In genomic region chr5:170070556-170071412, GRCh38 we compare ENCODE assay signal across 9 cellular contexts. TPM values are rescaled to one million over a fixed set of nuclear protein-coding genes. Genes with fewer than 3 reads are reported as not detected.
DNase-seq lines count a peak whose midpoint lies in the region; ATAC-seq and TF ChIP-seq lines count a peak whose summit lies in the region.
"Had no signal": no experiment of that assay in that cellular context is flagged by ENCODE, and none has a peak within 500 bp of the region (broad histone marks: within the 10 kb centered on the region; RNA-seq: fewer than 3 reads in every experiment).

No MANE protein-coding gene starts in this region.

- no peak for TF ChIP-seq EP300 in neural cell (conservative IDR thresholded peaks at IDR 0.05; ENCODE audit: poor library complexity, severe bottlenecking)

- no peaks in the 10 kb centered on the region for H4K20me1 ChIP-seq in neural cell (ENCODE audit: insufficient read depth)

- no peak overlapping the region for H3K27ac ChIP-seq in neural cell (ENCODE audit: low read length)

- H2AFZ ChIP-seq in neural cell (ENCODE audit: low read depth, low read length) = no peak overlapping the region

- TF ChIP-seq RAD21 in neural cell (conservative IDR thresholded peaks at IDR 0.05) = peak; percentile 57

- ATAC-seq in GM19035 (IDR thresholded peaks at IDR 0.05; ENCODE audit: unreplicated experiment) (no peak), GM19328 (IDR thresholded peaks at IDR 0.05; ENCODE audit: unreplicated experiment) (no peak), GM19463 (IDR thresholded peaks at IDR 0.05; ENCODE audit: unreplicated experiment) (no peak)
- ATAC-seq: naive thymus-derived CD8-positive, alpha-beta T cell had no signal

- peak; percentile 49 for DNase-seq in DMS53 (lab: John Stamatoyannopoulos, UW)
- no peak for DNase-seq in DMS53 treated with DMSO at 0.1 percent for 48 hours (lab: John Stamatoyannopoulos, UW; ENCODE audit: unreplicated experiment)
- DNase-seq in NCI-H526 (lab: John Stamatoyannopoulos, UW) = peak; percentile 28 to 37
- peak; percentile 34 for DNase-seq in epidermal melanocyte (ENCODE audit: insufficient read length, low spot score)

- no peaks in the 10 kb centered on the region for H3K9me2 ChIP-seq in neural cell (ENCODE audit: insufficient read depth, low read length)

- no peaks in the 10 kb centered on the region for H3F3A ChIP-seq in neural cell (ENCODE audit: insufficient read depth, low read length, poor library complexity, severe bottlenecking)

- no peaks in the 10 kb centered on the region for H3K9me3 ChIP-seq in neural cell (ENCODE audit: low read length)

- no peaks in the 10 kb centered on the region for H3K36me3 ChIP-seq in neural cell (ENCODE audit: insufficient read depth, low read length)

- H3K4me3 ChIP-seq in neural cell (ENCODE audit: low read length) = no peak overlapping the region

- H3K4me2 ChIP-seq in neural cell (ENCODE audit: low read length) = no peak overlapping the region

- no peaks in the 10 kb centered on the region for H3K27me3 ChIP-seq in neural cell (ENCODE audit: insufficient read depth, low read depth, low read length)

- peak; percentile 60 for TF ChIP-seq CTCF in neural cell (IDR thresholded peaks at IDR 0.05; ENCODE audit: poor library complexity, severe bottlenecking)

- no peak overlapping the region for H3K9ac ChIP-seq in neural cell (ENCODE audit: low read length)

- no peaks in the 10 kb centered on the region for H3K79me2 ChIP-seq in neural cell (replicated peaks; ENCODE audit: insufficient read depth, low read length)

TF ChIP-seq in neural cell, 6 proteins besides CTCF, POLR2A, EP300 and RAD21:
- no peak for TF ChIP-seq EZH2 (IDR thresholded peaks at IDR 0.05; ENCODE audit: borderline replicate concordance, insufficient read depth, low read length, poor library complexity, severe bottlenecking)
- TF ChIP-seq MXI1 (conservative IDR thresholded peaks at IDR 0.05; ENCODE audit: poor library complexity, severe bottlenecking) = no peak
- TF ChIP-seq TAF1 (IDR thresholded peaks at IDR 0.05; ENCODE audit: low read depth) = no peak
- peak; percentile 62 for TF ChIP-seq SMC3 (conservative IDR thresholded peaks at IDR 0.05; ENCODE audit: poor library complexity)
- no peak for TF ChIP-seq POLR2AphosphoS5 (IDR thresholded peaks at IDR 0.05)
TF ChIP-seq in neural cell: peak in this region for 1.

RNA-seq across cellular contexts. Expression of gene FOXI1, which starts 34.9 kb away (rescaled TPM):
- polyA plus RNA-seq in neural cell = not detected in 2 replicates
- not detected in 2 replicates for polyA minus RNA-seq in neural cell
- polyA plus RNA-seq: naive thymus-derived CD8-positive, alpha-beta T cell had no signal
